ENCODE assay signal across 8 cellular contexts in the genomic region with DNA sequence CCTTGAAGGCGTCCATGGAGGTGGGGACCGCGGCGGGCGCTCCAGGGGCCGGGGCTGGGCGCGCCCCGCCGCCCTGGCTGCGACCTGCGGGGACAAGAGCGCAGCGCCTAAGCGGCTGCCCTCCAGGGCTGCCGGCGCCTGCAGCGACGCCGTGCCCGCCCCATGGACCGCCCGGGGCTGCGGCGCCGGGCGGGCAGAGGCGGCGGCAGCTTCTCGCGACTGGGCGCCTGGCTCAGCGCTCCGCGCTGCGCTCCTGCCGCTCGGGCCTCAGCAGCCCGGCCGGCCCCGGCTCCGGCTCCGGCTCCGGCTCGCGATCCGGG. TPM values are rescaled to one million over a fixed set of nuclear protein-coding genes. Genes with fewer than 3 reads are reported as not detected.
DNase-seq lines count a peak whose midpoint lies in the region; TF ChIP-seq lines count a peak whose summit lies in the region.

No MANE protein-coding gene starts in this region.

- peaks cover 9% of the 10 kb centered on the region for H3K4me1 ChIP-seq in osteoblast (ENCODE audit: insufficient read depth, low read length)

- peaks cover 12% of the 10 kb centered on the region for H3K27me3 ChIP-seq in osteoblast (ENCODE audit: insufficient read depth, low read length)

- peak overlapping the region; percentile 71 for H3K4me3 ChIP-seq in LNCaP clone FGC (ENCODE audit: low read depth, low read length)
- H3K4me3 ChIP-seq in epithelial cell of esophagus (ENCODE audit: low read length), result peak overlapping the region; percentile 96
- peak overlapping the region; percentile 93 for H3K4me3 ChIP-seq in osteoblast (ENCODE audit: insufficient read depth, low read length)

- DNase-seq in COLO668 (lab: John Stamatoyannopoulos, UW; ENCODE audit: unreplicated experiment), result peak; percentile 69
- DNase-seq in LNCaP clone FGC (ENCODE audit: low read depth), result no peak
- DNase-seq in epithelial cell of esophagus (ENCODE audit: low read depth), result no peak
- no peak for DNase-seq in osteoblast (ENCODE audit: insufficient read length, low spot score, missing footprints)
- DNase-seq in NCI-H1092 treated with DMSO at 0.1 percent for 48 hours (lab: John Stamatoyannopoulos, UW), result no peak
- no peak for DNase-seq in middle frontal gyrus (ENCODE audit: extremely low spot score, low spot score)
- no peak for DNase-seq in UCSD-AML1 (lab: John Stamatoyannopoulos, UW; ENCODE audit: unreplicated experiment)
- no peak for DNase-seq in activated CD4-positive, alpha-beta T cell treated with anti-CD3 and anti-CD28 coated beads for 1 hour

- H4K20me1 ChIP-seq in osteoblast (ENCODE audit: insufficient read depth, low read length), result no peaks in the 10 kb centered on the region

- no peaks in the 10 kb centered on the region for H3K9me3 ChIP-seq in osteoblast (ENCODE audit: low read depth, low read length)

- H3K27ac ChIP-seq in osteoblast (ENCODE audit: low read depth, low read length), result no peak overlapping the region

- peak overlapping the region; percentile 85 for H3K4me2 ChIP-seq in osteoblast (ENCODE audit: insufficient read depth, low read length)

- TF ChIP-seq CTCF in LNCaP clone FGC (IDR thresholded peaks at IDR 0.05; ENCODE audit: control insufficient read depth, extremely low read depth, insufficient read depth) (no peak), epithelial cell of esophagus (IDR thresholded peaks at IDR 0.05; ENCODE audit: insufficient read depth, low read depth, low read length, missing control alignments) (no peak), osteoblast (IDR thresholded peaks at IDR 0.05; ENCODE audit: extremely low read depth, low read depth, low read length) (no peak)

- H3K36me3 ChIP-seq in osteoblast (ENCODE audit: insufficient read depth, low read length), result peaks cover 4% of the 10 kb centered on the region

- peaks cover 47% of the 10 kb centered on the region for H3K79me2 ChIP-seq in osteoblast (ENCODE audit: insufficient read depth, low read length)

- H2AFZ ChIP-seq in osteoblast (ENCODE audit: low read length), result no peak overlapping the region

RNA-seq across cellular contexts. Expression of a gene that starts 0.2 kb away (rescaled TPM):
- 8.3 and 9.8 TPM in 2 replicates for total RNA-seq in osteoblast
